Comparison of ENCODE assay signal across 8 cellular contexts in the genomic region with DNA sequence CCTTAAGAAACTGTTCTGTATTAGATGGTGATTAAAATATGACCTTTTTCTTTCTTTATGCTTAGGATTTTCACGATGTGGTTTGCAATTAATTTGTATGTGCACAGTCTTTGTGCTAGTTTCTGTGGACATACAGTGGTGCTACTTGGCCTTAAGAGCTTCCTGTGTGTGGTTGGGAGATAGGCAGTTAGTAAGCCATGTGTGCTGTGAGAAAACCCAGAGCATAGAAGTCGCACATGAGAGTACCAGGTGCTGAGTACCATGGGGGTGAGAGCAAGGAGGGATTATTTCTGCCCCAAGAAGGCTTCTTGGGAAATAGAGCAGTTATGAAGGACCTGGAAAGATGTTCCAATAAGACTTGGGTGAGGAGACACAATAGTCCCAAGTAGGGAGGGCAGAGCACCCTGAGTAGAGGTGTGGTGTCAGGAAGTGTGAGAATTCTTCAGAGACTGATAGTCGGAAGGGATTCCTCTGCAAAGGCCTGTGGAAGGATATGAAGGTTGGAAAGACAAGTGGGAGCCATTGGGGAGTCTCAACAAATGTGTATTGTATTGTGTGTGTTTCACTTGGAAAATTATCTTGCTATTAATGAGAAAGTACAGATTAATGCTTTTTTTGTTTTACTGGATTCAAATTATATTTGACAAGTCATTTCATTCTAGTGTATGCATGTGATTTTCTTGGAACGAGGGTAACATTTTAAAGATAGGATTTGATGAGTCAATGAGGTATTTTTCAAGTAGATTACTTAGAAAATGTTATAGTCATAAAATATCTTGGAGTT.
DNase-seq lines count a peak whose midpoint lies in the region; ATAC-seq and TF ChIP-seq lines count a peak whose summit lies in the region.

No MANE protein-coding gene starts in this region.

- H3K4me1 Mint-ChIP-seq in stimulated activated naive CD8-positive, alpha-beta T cell treated with anti-CD3 and anti-CD28 coated beads, Interleukin-15, amount 100 ng/mL, for 72 hours, result peaks cover 72% of the 10 kb centered on the region

- peak overlapping the region; percentile 36 to 42 for H3K4me3 Mint-ChIP-seq in stimulated activated naive CD8-positive, alpha-beta T cell treated with anti-CD3 and anti-CD28 coated beads, Interleukin-15, amount 100 ng/mL, for 72 hours

- intact Hi-C loops in thyroid gland (cut with DNase I), result no loop called here

- H4K20me1 ChIP-seq in KMS-11 (ENCODE audit: insufficient read depth), result no peaks in the 10 kb centered on the region

- no peaks in the 10 kb centered on the region for H3K36me3 ChIP-seq in KMS-11 (ENCODE audit: insufficient read depth)
- H3K36me3 ChIP-seq in thyroid gland, result no peaks in the 10 kb centered on the region

- H3K4me1 ChIP-seq in KMS-11 (ENCODE audit: low read depth, poor library complexity, severe bottlenecking) (peaks cover 30% of the 10 kb centered on the region), thyroid gland (no peaks in the 10 kb centered on the region)

- H3K4me2 ChIP-seq in KMS-11, result peak overlapping the region; percentile 58

- no peak overlapping the region for H3K9ac ChIP-seq in KMS-11

- H3K4me3 ChIP-seq in KMS-11 (IDR thresholded peaks at IDR 0.05; ENCODE audit: insufficient read depth, low read depth, low read length) (no peak overlapping the region), choroid plexus epithelial cell (ENCODE audit: low read depth, low read length) (no peak overlapping the region), thyroid gland (replicated peaks in 1 of 3) (no peak overlapping the region)

- peak; percentile 85 for DNase-seq in choroid plexus epithelial cell (ENCODE audit: low read depth)
- peak in 1 of 2 donors; percentile 30 for DNase-seq in stimulated activated naive CD8-positive, alpha-beta T cell treated with anti-CD3 and anti-CD28 coated beads, Interleukin-15, amount 100 ng/mL, for 72 hours
- DNase-seq in DMS 273 treated with DMSO at 0.1 percent for 48 hours (lab: John Stamatoyannopoulos, UW), result no peak
- no peak for DNase-seq in DMS153 (lab: John Stamatoyannopoulos, UW)
- DNase-seq in thyroid gland, result no peak

- H3K27me3 Mint-ChIP-seq in stimulated activated naive CD8-positive, alpha-beta T cell treated with anti-CD3 and anti-CD28 coated beads, Interleukin-15, amount 100 ng/mL, for 72 hours, result no peaks in the 10 kb centered on the region

- H3K27ac Mint-ChIP-seq in stimulated activated naive CD8-positive, alpha-beta T cell treated with anti-CD3 and anti-CD28 coated beads, Interleukin-15, amount 100 ng/mL, for 72 hours, result peak overlapping the region in 1 of 2 donors; percentile 14

- no peaks in the 10 kb centered on the region for H3K27me3 ChIP-seq in KMS-11 (ENCODE audit: insufficient read depth, low read depth)
- no peaks in the 10 kb centered on the region for H3K27me3 ChIP-seq in thyroid gland

- TF ChIP-seq CTCF in KMS-11 (conservative IDR thresholded peaks at IDR 0.05; ENCODE audit: low read depth, low read length) (no peak), choroid plexus epithelial cell (conservative IDR thresholded peaks at IDR 0.05; ENCODE audit: low read depth, low read length) (no peak), thyroid gland (IDR thresholded peaks at IDR 0.05) (no peak)

- H2AFZ ChIP-seq in KMS-11 (ENCODE audit: low read depth), result no peak overlapping the region

- no peaks in the 10 kb centered on the region for H3K9me3 ChIP-seq in thyroid gland

- peak; percentile 94 for ATAC-seq in GM18502 (IDR thresholded peaks at IDR 0.05; ENCODE audit: poor library complexity, unreplicated experiment)
- ATAC-seq in GM21717 (IDR thresholded peaks at IDR 0.05; ENCODE audit: unreplicated experiment), result peak; percentile 56
- peak; percentile 94 for ATAC-seq in stimulated activated naive CD8-positive, alpha-beta T cell treated with anti-CD3 and anti-CD28 coated beads, Interleukin-15, amount 100 ng/mL, for 72 hours

- H3K27ac ChIP-seq in KMS-11 (peak overlapping the region; percentile 40; the same call in 1 of the 2 replicates), thyroid gland (no peak overlapping the region)

- TF ChIP-seq POLR2A in thyroid gland (IDR thresholded peaks at IDR 0.05), result no peak

- 83 to 88% methylated on average over 4 of the region's 4 CpGs for WGBS in thyroid gland, 2 donors

- H3K79me2 ChIP-seq in KMS-11 (ENCODE audit: insufficient read depth, low read depth), result no peaks in the 10 kb centered on the region

- peaks cover 0 to 8% of the 10 kb centered on the region in 2 donors for H3K9me3 Mint-ChIP-seq in stimulated activated naive CD8-positive, alpha-beta T cell treated with anti-CD3 and anti-CD28 coated beads, Interleukin-15, amount 100 ng/mL, for 72 hours
